Comparison of ENCODE assay signal across 6 cellular contexts in genomic region chr20:63652192-63652980, GRCh38. TPM values are rescaled to one million over a fixed set of nuclear protein-coding genes. Genes with fewer than 3 reads are reported as not detected.
DNase-seq lines count a peak whose midpoint lies in the region; ATAC-seq lines count a peak whose summit lies in the region.

No MANE protein-coding gene starts in this region.

- H3K4me3 ChIP-seq in MG63 = peak overlapping the region; percentile 67

- ATAC-seq in activated T-cell treated with anti-CD3 and anti-CD28 coated beads, Interleukin-2, amount 50 U/mL, for 72 hours (replicated peaks in 1 of 2) = peak; percentile 45 to 51
- ATAC-seq in left lobe of liver (peak; percentile 8), GM19023 (IDR thresholded peaks at IDR 0.05; ENCODE audit: unreplicated experiment) (no peak)

- peaks cover 21% of the 10 kb centered on the region for H3K4me1 Mint-ChIP-seq in activated T-cell treated with anti-CD3 and anti-CD28 coated beads, Interleukin-2, amount 50 U/mL, for 72 hours (ENCODE audit: low read depth)

- H3K9me3 ChIP-seq in MG63 = no peaks in the 10 kb centered on the region

- no peaks in the 10 kb centered on the region for H3K36me3 ChIP-seq in MG63

- H3K36me3 Mint-ChIP-seq in activated T-cell treated with anti-CD3 and anti-CD28 coated beads, Interleukin-2, amount 50 U/mL, for 72 hours (ENCODE audit: insufficient read depth in 2 of 2) = no peaks in the 10 kb centered on the region

- no peaks in the 10 kb centered on the region for H3K9me3 Mint-ChIP-seq in activated T-cell treated with anti-CD3 and anti-CD28 coated beads, Interleukin-2, amount 50 U/mL, for 72 hours

- DNase-seq in MG63 = peak; percentile 74
- DNase-seq in activated T-cell treated with anti-CD3 and anti-CD28 coated beads, Interleukin-2, amount 50 U/mL, for 72 hours = peak; percentile 34 to 42
- no peak for DNase-seq in left lobe of liver (ENCODE audit: low spot score)
- DNase-seq in dedifferentiated amniotic fluid mesenchymal stem cell (ENCODE audit: extremely low spot score) = no peak
- DNase-seq in KG1 (lab: John Stamatoyannopoulos, UW) = no peak

- no peaks in the 10 kb centered on the region for H3K27me3 ChIP-seq in MG63

- H3K27ac Mint-ChIP-seq in activated T-cell treated with anti-CD3 and anti-CD28 coated beads, Interleukin-2, amount 50 U/mL, for 72 hours = no peak overlapping the region

- H3K4me3 Mint-ChIP-seq in activated T-cell treated with anti-CD3 and anti-CD28 coated beads, Interleukin-2, amount 50 U/mL, for 72 hours = peak overlapping the region; percentile 74 to 84

- no peaks in the 10 kb centered on the region for H3K27me3 Mint-ChIP-seq in activated T-cell treated with anti-CD3 and anti-CD28 coated beads, Interleukin-2, amount 50 U/mL, for 72 hours (ENCODE audit: low read depth)

RNA-seq across cellular contexts. Expression of gene STMN3, which starts 0.8 kb away (rescaled TPM):
- total RNA-seq in MG63 (2014; rRNA removed; shearing (Covaris generic); ENCODE audit: low replicate concordance) = 71.2 and 98.0 TPM in 2 replicates
- total RNA-seq in activated T-cell treated with anti-CD3 and anti-CD28 coated beads, Interleukin-2, amount 50 U/mL, for 72 hours = 10 to 100 TPM; 14.4 to 21.8 TPM
- 1.5 TPM for total RNA-seq in left lobe of liver

RNA-seq across cellular contexts. Expression of gene RTEL1, which starts 5.7 kb away (rescaled TPM):
- 13.4 and 22.7 TPM in 2 replicates for total RNA-seq in MG63 (2014; rRNA removed; shearing (Covaris generic); ENCODE audit: low replicate concordance)
- total RNA-seq in activated T-cell treated with anti-CD3 and anti-CD28 coated beads, Interleukin-2, amount 50 U/mL, for 72 hours = 10 to 100 TPM; 26.8 to 34.6 TPM
- total RNA-seq in left lobe of liver = 13.8 TPM

RNA-seq across cellular contexts. Expression of gene GMEB2, which starts 25.5 kb away (rescaled TPM):
- total RNA-seq in MG63 (2014; rRNA removed; shearing (Covaris generic); ENCODE audit: low replicate concordance) = 27.7 and 33.2 TPM in 2 replicates
- 10 to 100 TPM; 17.5 to 22.8 TPM for total RNA-seq in activated T-cell treated with anti-CD3 and anti-CD28 coated beads, Interleukin-2, amount 50 U/mL, for 72 hours
- 4.5 TPM for total RNA-seq in left lobe of liver

RNA-seq across cellular contexts. Expression of gene TNFRSF6B, which starts 44.1 kb away (rescaled TPM):
- not detected in 2 replicates for total RNA-seq in MG63 (2014; rRNA removed; shearing (Covaris generic); ENCODE audit: low replicate concordance)
- 1 to 10 TPM; 1.0 to 1.2 TPM for total RNA-seq in activated T-cell treated with anti-CD3 and anti-CD28 coated beads, Interleukin-2, amount 50 U/mL, for 72 hours
- 0.40 TPM for total RNA-seq in left lobe of liver

RNA-seq across cellular contexts. Expression of gene ARFRP1, which starts 55.4 kb away (rescaled TPM):
- 39.5 and 66.1 TPM in 2 replicates for total RNA-seq in MG63 (2014; rRNA removed; shearing (Covaris generic); ENCODE audit: low replicate concordance)
- 10 to 100 TPM; 55.1 to 70.9 TPM for total RNA-seq in activated T-cell treated with anti-CD3 and anti-CD28 coated beads, Interleukin-2, amount 50 U/mL, for 72 hours
- 23.6 TPM for total RNA-seq in left lobe of liver

Comparison
In these comparisons a context has a peak if more than half of its experiments do, and no peak if none do; other contexts are left out.
1. DNase-seq: peak in MG63 (single experiment) and activated T-cell treated with anti-CD3 and anti-CD28 coated beads, Interleukin-2, amount 50 U/mL, for 72 hours (2 of 2); none in left lobe of liver (single experiment), dedifferentiated amniotic fluid mesenchymal stem cell (single experiment) and KG1 (single experiment).